19 cellular contexts compared by ENCODE assay signal in the genomic region with DNA sequence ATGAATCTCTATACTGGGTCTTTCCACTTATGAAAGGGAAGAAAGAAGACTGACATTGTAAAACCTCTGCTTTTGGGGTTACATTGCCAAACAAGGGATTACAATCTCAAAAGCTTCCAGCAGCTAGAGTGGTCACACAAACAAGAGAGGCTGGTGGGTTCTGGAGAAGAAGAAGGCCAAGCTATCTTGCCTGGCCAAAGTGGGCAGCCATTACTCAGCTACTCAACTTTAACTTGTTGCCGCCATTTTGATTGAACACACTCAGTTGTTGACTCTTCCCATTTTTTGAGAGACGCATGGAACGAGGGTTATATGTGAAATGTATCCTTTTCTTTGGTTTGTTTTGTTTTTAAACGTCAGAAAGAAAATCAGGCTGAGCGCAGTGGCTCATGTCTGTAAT. TPM values are rescaled to one million over a fixed set of nuclear protein-coding genes. Genes with fewer than 3 reads are reported as not detected.
DNase-seq lines count a peak whose midpoint lies in the region; ATAC-seq, FAIRE-seq and TF ChIP-seq lines count a peak whose summit lies in the region.
"Had no signal": no experiment of that assay in that cellular context is flagged by ENCODE, and none has a peak within 500 bp of the region (broad histone marks: within the 10 kb centered on the region; RNA-seq: fewer than 3 reads in every experiment).

No MANE protein-coding gene starts in this region.

- intact Hi-C loops in GM12878 (cut with micrococcal nuclease; ENCODE audit: unreplicated experiment), result no loop called here

- no peak overlapping the region for H4K5ac ChIP-seq in H1 (ENCODE audit: insufficient read length, low read depth, low read length)

- in situ Hi-C loops in GM12878 (cut with MboI), result no loop called here

- no peak overlapping the region for H3K4me3 ChIP-seq in GM12878
- no peak overlapping the region for H3K4me3 ChIP-seq in H1 (ENCODE audit: extremely low read depth in 1 of 4, insufficient read depth in 2 of 4, low read depth in 3 of 4, low read length in 4 of 4)
- H3K4me3 ChIP-seq in trophoblast cell (ENCODE audit: low read depth, low read length), result no peak overlapping the region
- H3K4me3 ChIP-seq: BLaER1, GM23248 had no signal

- H3K79me2 ChIP-seq in GM12878 (ENCODE audit: control insufficient read depth, insufficient read depth, low read length) (no peaks in the 10 kb centered on the region), H1 (ENCODE audit: control insufficient read depth in 1 of 2, insufficient read depth in 2 of 2, low read length in 2 of 2) (no peaks in the 10 kb centered on the region), trophoblast cell (ENCODE audit: control insufficient read depth, insufficient read depth, low read length, poor library complexity) (peaks cover 2% of the 10 kb centered on the region)

- H3K9ac ChIP-seq in GM12878 (ENCODE audit: control insufficient read depth, insufficient read depth, low read length) (no peak overlapping the region), H1 (replicated peaks in 1 of 4; ENCODE audit: extremely low read depth in 1 of 4, low read depth in 3 of 4, low read length in 3 of 4) (no peak overlapping the region), trophoblast cell (ENCODE audit: low read length) (no peak overlapping the region)
- H3K9ac ChIP-seq: BLaER1, GM23248 had no signal

- H2AK5ac ChIP-seq in H1 (ENCODE audit: low read depth, low read length), result no peak overlapping the region
- H2AK5ac ChIP-seq in trophoblast cell (ENCODE audit: low read length), result no peak overlapping the region

- DNase-seq in GM12878 (ENCODE audit: low read depth, low spot score), result no peak
- no peak for DNase-seq in H1 (ENCODE audit: low read depth in 1 of 2, low spot score in 2 of 2)
- no peak for DNase-seq in trophoblast cell
- no peak for DNase-seq in NCI-H1092 treated with DMSO at 0.1 percent for 48 hours (lab: John Stamatoyannopoulos, UW)
- DNase-seq in activated T-cell treated with anti-CD3 and anti-CD28 coated beads, Interleukin-2, amount 50 U/mL, for 1 hour, result no peak
- DNase-seq in hippocampal formation (lab: John Stamatoyannopoulos, UW), result no peak
- DNase-seq: Caco-2; CD4-positive, CD25-positive, alpha-beta regulatory T cell; CD8-positive, alpha-beta T cell; DMS153; EL; GDM1; GM23248; H9 had no signal

- H4K20me1 ChIP-seq in GM12878 (ENCODE audit: control insufficient read depth, insufficient read depth), result no peaks in the 10 kb centered on the region
- H4K20me1 ChIP-seq in H1 (replicated peaks in 1 of 2; ENCODE audit: control insufficient read depth in 1 of 2, insufficient read depth in 2 of 2, low read length in 2 of 2), result no peaks in the 10 kb centered on the region
- H4K20me1 ChIP-seq: BLaER1 had no signal

- H3K14ac ChIP-seq in H1 (ENCODE audit: insufficient read length), result no peak overlapping the region
- H3K14ac ChIP-seq in trophoblast cell (ENCODE audit: low read length), result no peak overlapping the region

- H2AFZ ChIP-seq in GM12878 (ENCODE audit: control insufficient read depth, low read depth, low read length) (no peak overlapping the region), H1 (ENCODE audit: low read length) (no peak overlapping the region; the same call in 1 of the 2 replicates), trophoblast cell (ENCODE audit: insufficient read depth, low read length, poor library complexity) (no peak overlapping the region)
- H2AFZ ChIP-seq: GM23248 had no signal

- H3K23me2 ChIP-seq in H1 (ENCODE audit: low read depth, low read length), result peaks cover 2% of the 10 kb centered on the region; the same call in 1 of the 2 replicates

- H3K36me3 ChIP-seq in GM12878 (ENCODE audit: control insufficient read depth in 2 of 2, insufficient read depth in 2 of 2, low read length in 1 of 2) (no peaks in the 10 kb centered on the region), H1 (ENCODE audit: control insufficient read depth in 2 of 4, insufficient read depth in 4 of 4, low read length in 3 of 4) (no peaks in the 10 kb centered on the region), trophoblast cell (ENCODE audit: control insufficient read depth in 1 of 2, insufficient read depth in 2 of 2, low read length in 2 of 2) (no peaks in the 10 kb centered on the region)
- H3K36me3 ChIP-seq: BLaER1 had no signal

- TF ChIP-seq EP300 in GM12878 (IDR thresholded peaks at IDR 0.05; ENCODE audit: borderline replicate concordance in 1 of 2, control insufficient read depth in 1 of 2, low read depth in 2 of 2, low read length in 2 of 2), result no peak
- no peak for TF ChIP-seq EP300 in H1 (IDR thresholded peaks at IDR 0.05; ENCODE audit: borderline replicate concordance in 1 of 2, low read depth in 2 of 2, low read length in 2 of 2)

- POLR2A ChIA-PET in GM12878 (lab: Charles Lee) (interaction anchor here (0.6 to 1.3 kb wide), 2 partner anchors 310 to 427 kb away, joined by 3 to 4 read pairs; no protein-coding TSS in a partner anchor), H1 (lab: Charles Lee; ENCODE audit: partially characterized antibody) (interaction anchor here (1.0 kb wide), 1 partner anchor 52 kb away, joined by 4 read pairs; no protein-coding TSS in a partner anchor)

- peaks cover 11% of the 10 kb centered on the region; the same call in 1 of the 2 replicates for H3K4me1 ChIP-seq in GM12878 (ENCODE audit: control insufficient read depth, insufficient read depth, low read length)
- H3K4me1 ChIP-seq in H1 (replicated peaks in 1 of 4; ENCODE audit: control insufficient read depth in 3 of 4, insufficient read depth in 4 of 4, low read length in 3 of 4), result peaks cover 0 to 5% (median 1%) of the 10 kb centered on the region in 4 experiments; a peak in 2 of 7 replicates
- peaks cover 4 to 17% of the 10 kb centered on the region in 2 experiments for H3K4me1 ChIP-seq in trophoblast cell (ENCODE audit: control insufficient read depth in 1 of 2, insufficient read depth in 2 of 2, low read length in 2 of 2)
- H3K4me1 ChIP-seq: Caco-2 had no signal

- H2BK120ac ChIP-seq in H1 (replicated peaks; ENCODE audit: low read depth, low read length) (no peak overlapping the region), trophoblast cell (ENCODE audit: insufficient read depth, low read length, poor library complexity) (no peak overlapping the region)

- H3K23ac ChIP-seq in H1 (ENCODE audit: insufficient read length), result no peak overlapping the region
- no peak overlapping the region for H3K23ac ChIP-seq in trophoblast cell (ENCODE audit: low read length)

- TF ChIP-seq RAD21 in GM12878 (IDR thresholded peaks at IDR 0.05; ENCODE audit: insufficient read depth, low read depth, low read length) (no peak), H1 (IDR thresholded peaks at IDR 0.05 in 1 of 2, conservative IDR thresholded peaks at IDR 0.05 in 1 of 2; ENCODE audit: low read depth in 2 of 2, low read length in 2 of 2) (no peak)

- H3K4ac ChIP-seq in H1 (replicated peaks; ENCODE audit: insufficient read length, low read depth, low read length), result no peak overlapping the region
- no peak overlapping the region for H3K4ac ChIP-seq in trophoblast cell (ENCODE audit: low read depth, low read length)

- RAD21 ChIA-PET in GM12878 (lab: Charles Lee; ENCODE audit: unreplicated experiment), result interaction anchor here (1.8 to 10.7 kb wide), 3 partner anchors 23 to 319 kb away, joined by 6 to 194 read pairs (median 27); a partner anchor contains a TSS

- H3K27ac ChIP-seq in GM12878 (ENCODE audit: control insufficient read depth, insufficient read depth) (no peak overlapping the region), H1 (ENCODE audit: low read depth, low read length) (no peak overlapping the region), trophoblast cell (ENCODE audit: low read depth, low read length) (no peak overlapping the region)
- H3K27ac ChIP-seq: BLaER1, C4-2B, GM23248 had no signal

- CTCF ChIA-PET in GM12878 (lab: Yijun Ruan, JAX) (interaction anchor here (0.8 to 4.2 kb wide), 6 partner anchors 9 to 319 kb away, joined by 3 to 20 read pairs (median 4); no protein-coding TSS in a partner anchor), H1 (lab: Charles Lee; ENCODE audit: partially characterized antibody) (interaction anchor here (0.6 to 6.7 kb wide), 5 partner anchors 52 to 406 kb away, joined by 3 to 59 read pairs (median 3); a partner anchor contains a TSS)

- WGBS in GM12878 (ENCODE audit: insufficient coverage, insufficient replicate concordance, low lambda C conversion rate, missing lambda C conversion rate), result 93% methylated on average over 5 of the region's 5 CpGs
- 88% methylated on average over 5 of the region's 5 CpGs; no CpG with 5 or more reads in 1 of the 2 experiments for WGBS in H1 (ENCODE audit: extremely low coverage in 1 of 2, insufficient coverage in 1 of 2, insufficient read length in 1 of 2, insufficient replicate concordance in 2 of 2, low coverage in 1 of 2, low lambda C conversion rate in 2 of 2, missing lambda C conversion rate in 1 of 2), 2 experiments
- WGBS in trophoblast cell (ENCODE audit: extremely low coverage, insufficient coverage, insufficient read length), result no CpG with 5 or more reads among the region's 5 CpGs

- BruUV-seq in GM12878 (replicated peaks; lab: Mats Ljungman, UMichigan), result no TSS peak

- no peak overlapping the region for H4K12ac ChIP-seq in trophoblast cell (ENCODE audit: low read depth, low read length)

- no peak overlapping the region for H2BK12ac ChIP-seq in H1 (ENCODE audit: low read depth, low read length)
- peak overlapping the region; percentile 50 for H2BK12ac ChIP-seq in trophoblast cell (ENCODE audit: low read length)

- H3K4me2 ChIP-seq in GM12878 (ENCODE audit: control insufficient read depth, insufficient read depth) (no peak overlapping the region), H1 (ENCODE audit: insufficient read depth in 1 of 2, low read depth in 2 of 2, low read length in 2 of 2) (no peak overlapping the region), trophoblast cell (ENCODE audit: low read length) (no peak overlapping the region)
- H3K4me2 ChIP-seq: BLaER1 had no signal

- H3K56ac ChIP-seq in H1 (replicated peaks; ENCODE audit: insufficient read length, low read depth, low read length), result no peak overlapping the region

- no peak for ATAC-seq in GM12878
- ATAC-seq: CD8-positive, alpha-beta T cell; HCT116 had no signal

- H4K91ac ChIP-seq in H1 (replicated peaks; ENCODE audit: insufficient read length, low read length) (no peak overlapping the region), trophoblast cell (ENCODE audit: low read depth, low read length) (no peak overlapping the region)

- H4K8ac ChIP-seq in H1 (ENCODE audit: extremely low read depth, insufficient read depth, low read length) (no peak overlapping the region), trophoblast cell (ENCODE audit: low read depth, low read length) (no peak overlapping the region)

- FAIRE-seq in GM12878 (lab: Jason Lieb, UNC), result no peak
- FAIRE-seq in H1 (lab: Jason Lieb, UNC), result no peak
- FAIRE-seq: GM12891, GM18507 had no signal

- TF ChIP-seq CTCF in GM12878 (IDR thresholded peaks at IDR 0.05 in 2 of 3, conservative IDR thresholded peaks at IDR 0.05 in 1 of 3; ENCODE audit: control insufficient read depth in 2 of 3, extremely low read depth in 1 of 3, insufficient read depth in 1 of 3, low read depth in 3 of 3, low read length in 3 of 3) (no peak), H1 (IDR thresholded peaks at IDR 0.05; ENCODE audit: control extremely low read depth in 1 of 3, insufficient read depth in 1 of 3, low read depth in 1 of 3, low read length in 3 of 3) (no peak)

- H2BK5ac ChIP-seq in H1 (ENCODE audit: low read depth, low read length) (no peak overlapping the region), trophoblast cell (ENCODE audit: low read depth, low read length, poor library complexity) (no peak overlapping the region)

- H3K9me3 ChIP-seq in GM12878 (replicated peaks; ENCODE audit: control insufficient read depth, insufficient read depth, low read length), result no peaks in the 10 kb centered on the region
- no peaks in the 10 kb centered on the region; a peak in 1 of 4 replicates for H3K9me3 ChIP-seq in H1 (ENCODE audit: insufficient read depth in 2 of 2, low read depth in 1 of 2, low read length in 1 of 2)
- no peaks in the 10 kb centered on the region for H3K9me3 ChIP-seq in trophoblast cell (ENCODE audit: insufficient read depth, low read depth, low read length)
- H3K9me3 ChIP-seq: BLaER1, Caco-2 had no signal

- no peaks in the 10 kb centered on the region for H3K27me3 ChIP-seq in GM12878 (replicated peaks in 1 of 2; ENCODE audit: control insufficient read depth in 2 of 2, insufficient read depth in 2 of 2, low read length in 1 of 2)
- no peaks in the 10 kb centered on the region for H3K27me3 ChIP-seq in H1 (replicated peaks in 1 of 4; ENCODE audit: control insufficient read depth in 3 of 4, extremely low read depth in 1 of 4, insufficient read depth in 3 of 4, low read length in 3 of 4)
- H3K27me3 ChIP-seq in trophoblast cell (ENCODE audit: insufficient read depth, low read length), result no peaks in the 10 kb centered on the region
- H3K27me3 ChIP-seq: BLaER1 had no signal

- TF ChIP-seq POLR2A in GM12878 (IDR thresholded peaks at IDR 0.05; ENCODE audit: low read depth, low read length) (no peak), H1 (IDR thresholded peaks at IDR 0.05; ENCODE audit: control extremely low read depth in 1 of 2, low read depth in 2 of 2, low read length in 2 of 2) (no peak)

- SMC1A ChIA-PET in GM12878 (lab: Charles Lee; ENCODE audit: uncharacterized antibody, unreplicated experiment), result interaction anchor here (0.9 to 10.0 kb wide), 8 partner anchors 8 to 308 kb away, joined by 3 to 163 read pairs (median 6); a partner anchor contains a TSS

- no peak overlapping the region for H2BK20ac ChIP-seq in H1 (ENCODE audit: low read length)

- H3K18ac ChIP-seq in H1 (ENCODE audit: extremely low read depth, low read length) (no peak overlapping the region), trophoblast cell (ENCODE audit: low read length) (no peak overlapping the region)

- H3K79me1 ChIP-seq in H1 (ENCODE audit: low read depth, low read length), result no peaks in the 10 kb centered on the region
- H3K79me1 ChIP-seq in trophoblast cell (ENCODE audit: low read length), result peaks cover 27% of the 10 kb centered on the region

- H2BK15ac ChIP-seq in H1 (ENCODE audit: low read length), result no peak overlapping the region

RNA-seq across cellular contexts. Expression of a gene that starts 50.9 kb away (rescaled TPM):
- 205 and 214 TPM in 2 replicates for total RNA-seq in GM12878 (2013; cell fraction: nucleolus; rRNA removed)
- total RNA-seq in GM12878 (2014; rRNA removed), result 58.3 and 61.5 TPM in 2 replicates
- total RNA-seq in GM12878 (2014; rRNA removed; fragmentation: Illumina TruSeq; extraction: Trizol), result 36.1 and 36.5 TPM in 2 replicates
- 91.3 and 93.1 TPM in 2 replicates for total RNA-seq in GM12878 (2021)
- polyA plus RNA-seq in GM12878 (2011; ENCODE audit: low read depth), result 64.3 TPM
- polyA plus RNA-seq in GM12878 (2011; rRNA removed), result 60.8 and 106 TPM in 2 replicates
- 91.6 and 128 TPM in 2 replicates for polyA plus RNA-seq in GM12878 (2011; cell fraction: cytosol; rRNA removed)
- polyA plus RNA-seq in GM12878 (2011; cell fraction: nucleus; rRNA removed), result 163 and 169 TPM in 2 replicates
- polyA plus RNA-seq in GM12878 (2012), result 106 and 116 TPM in 2 replicates
- polyA plus RNA-seq in GM12878 (2014; fragmentation: Illumina TruSeq; extraction: Trizol), result 65.9 and 78.8 TPM in 2 replicates
- polyA plus RNA-seq in GM12878 (2014; fragmentation: Nextera tagmentation; extraction: Ambion mirVana), result 10 to 100 TPM; 25.2 to 38.6 TPM
- polyA plus RNA-seq in GM12878 (2014; rRNA removed), result 62.4 and 63.6 TPM in 2 replicates
- 10 to 100 TPM; 43.9 to 44.5 TPM for polyA plus RNA-seq in GM12878 (2016; fragmentation: Nextera tagmentation; extraction: Ambion mirVana)
- polyA minus RNA-seq in GM12878 (2011; rRNA and poly(A)+ RNA removed), result 93.4 and 100 TPM in 2 replicates
- polyA minus RNA-seq in GM12878 (2011; cell fraction: cytosol; rRNA and poly(A)+ RNA removed), result 60.8 and 70.8 TPM in 2 replicates
- 99.1 and 124 TPM in 2 replicates for polyA minus RNA-seq in GM12878 (2011; cell fraction: nucleus; rRNA and poly(A)+ RNA removed)
- total RNA-seq in H1 (2021; fragmentation: NEBNext Ultra II Directional; extraction: Animal tissue kit (Norgen Biotek cat#: 25700)), result 2.0 and 2.2 TPM in 2 replicates
- 1.1 and 1.5 TPM in 2 replicates for polyA plus RNA-seq in H1 (2011; rRNA removed)
- 0.54 TPM for polyA plus RNA-seq in H1 (2011; cell fraction: cytosol; rRNA removed)
- polyA plus RNA-seq in H1 (2011; cell fraction: nucleus; rRNA removed), result 1.9 TPM
- 2.7 to 3.3 TPM (median 3.0 TPM) in 4 replicates for polyA plus RNA-seq in H1 (2012, experiment 1 of 2)
- polyA plus RNA-seq in H1 (2012, experiment 2 of 2), result 1.0 TPM
- 2.5 TPM for polyA plus RNA-seq in H1 (2013, experiment 1 of 2)
- 2.5 TPM for polyA plus RNA-seq in H1 (2013, experiment 2 of 2)
- 0.98 and 1.2 TPM in 2 replicates for polyA minus RNA-seq in H1 (2011; rRNA and poly(A)+ RNA removed)
- 1.0 TPM for polyA minus RNA-seq in H1 (2011; cell fraction: cytosol; rRNA and poly(A)+ RNA removed)
- 2.6 TPM for polyA minus RNA-seq in H1 (2011; cell fraction: nucleus; rRNA and poly(A)+ RNA removed)
- 173 and 187 TPM in 2 replicates for polyA plus RNA-seq in trophoblast cell (2013)

Comparison
In these comparisons a context has a peak if more than half of its experiments do, and no peak if none do; other contexts are left out.
1. RNA of a gene that starts 50.9 kb away (total RNA-seq): 36.1 to 214 TPM in GM12878; 2.0 to 2.2 TPM in H1; every median in the first group is over 10 times any median in the second.